ENCODE assay signal across 13 cellular contexts in genomic region chr7:76383089-76383944, GRCh38.
A peak's percentile ranks its signal among the peaks of the same experiment; 100 is the strongest.
DNase-seq lines count a peak whose midpoint lies in the region.
"Had no signal": no experiment of that assay in that cellular context is flagged by ENCODE, and none has a peak within 500 bp of the region (broad histone marks: within the 10 kb centered on the region; RNA-seq: fewer than 3 reads in every experiment).

No MANE protein-coding gene starts in this region.

- DNase-seq in DMS53 (lab: John Stamatoyannopoulos, UW) (peak; percentile 33), DMS53 treated with DMSO at 0.1 percent for 48 hours (lab: John Stamatoyannopoulos, UW; ENCODE audit: unreplicated experiment) (no peak), KBM-7 (peak; percentile 34), UCSD-AML1 (lab: John Stamatoyannopoulos, UW; ENCODE audit: unreplicated experiment) (peak; percentile 18), iPS-NIHi7 (ENCODE audit: extremely low spot score) (peak; percentile 89), GM19240 (ENCODE audit: insufficient read length, low spot score) (no peak), NCI-H2227 (lab: John Stamatoyannopoulos, UW; ENCODE audit: unreplicated experiment) (no peak), dedifferentiated amniotic fluid mesenchymal stem cell (ENCODE audit: extremely low spot score) (no peak)
- DNase-seq: activated CD8-positive, alpha-beta memory T cell treated with anti-CD3 and anti-CD28 coated beads for 24 hours; CD4-positive, alpha-beta memory T cell; cortex of kidney; GDM1; retina had no signal

- in situ Hi-C loops in KBM-7 (cut with MboI; ENCODE audit: low pct_unique_long_range_greater_than_20kb, low sequenced_read_pairs), result no loop called here

Comparison
In these comparisons a context has a peak if more than half of its experiments do, and no peak if none do; other contexts are left out.
1. DNase-seq: peak in DMS53 (single experiment), KBM-7 (single experiment), UCSD-AML1 (single experiment) and iPS-NIHi7 (single experiment); none in DMS53 treated with DMSO at 0.1 percent for 48 hours (single experiment), GM19240 (single experiment), NCI-H2227 (single experiment) and dedifferentiated amniotic fluid mesenchymal stem cell (single experiment).